In genomic region chr7:7182156-7183060, GRCh38 we compare ENCODE assay signal across 1 cellular context.
TF ChIP-seq lines count a peak whose summit lies in the region.

Gene C1GALT1 (plus strand): TSS chr7:7182544. CDS start chr7:7234320, 51,776 bp downstream.

TF ChIP-seq in K562, 482 proteins besides CTCF, POLR2A, EP300 and RAD21 (continued from another document and continues in another):
- peak; percentile 33; the same call in 1 of the 2 replicates for TF ChIP-seq ELF1 (tag; IDR thresholded peaks at IDR 0.05)
- TF ChIP-seq SUPT5H (IDR thresholded peaks at IDR 0.05), result peak; percentile 91
- TF ChIP-seq SRF (CRISPR knock-in tag; IDR thresholded peaks at IDR 0.05), result no peak
- TF ChIP-seq FOXP1 (CRISPR knock-in tag; IDR thresholded peaks at IDR 0.05), result peak; percentile 81
- TF ChIP-seq CTCFL (IDR thresholded peaks at IDR 0.05; ENCODE audit: borderline replicate concordance, insufficient read depth, low read depth, low read length, poor library complexity, severe bottlenecking), result peak; percentile 51
- TF ChIP-seq TCFL5 (CRISPR knock-in tag; conservative IDR thresholded peaks at IDR 0.05), result no peak
- TF ChIP-seq RBBP5 (IDR thresholded peaks at IDR 0.05; ENCODE audit: borderline replicate concordance, insufficient read depth, low read length, poor library complexity, severe bottlenecking), result peak; percentile 75
- no peak for TF ChIP-seq FOXK1 (CRISPR knock-in tag; IDR thresholded peaks at IDR 0.05; ENCODE audit: borderline replicate concordance)
- peak; percentile 60 for TF ChIP-seq CHD1 (IDR thresholded peaks at IDR 0.05; ENCODE audit: low read length)
- peak; percentile 42; the same call in 1 of the 2 replicates for TF ChIP-seq RNF219 (CRISPR knock-in tag; IDR thresholded peaks at IDR 0.05)
- no peak; the same call in 1 of the 2 replicates for TF ChIP-seq ZNF175 (CRISPR knock-in tag; IDR thresholded peaks at IDR 0.05; ENCODE audit: low read depth)
- peak in 1 of 2 experiments; percentile 62; a peak in 1 of 4 replicates for TF ChIP-seq FOXK2 (conservative IDR thresholded peaks at IDR 0.05 in 1 of 2, IDR thresholded peaks at IDR 0.05 in 1 of 2; ENCODE audit: low read depth in 2 of 2)
- TF ChIP-seq RFX1 (IDR thresholded peaks at IDR 0.05), result no peak
- TF ChIP-seq ZBTB49 (CRISPR knock-in tag; IDR thresholded peaks at IDR 0.05; ENCODE audit: borderline replicate concordance), result no peak
- TF ChIP-seq FOXA3 (CRISPR knock-in tag; conservative IDR thresholded peaks at IDR 0.05 in 1 of 2, IDR thresholded peaks at IDR 0.05 in 1 of 2), result no peak
- TF ChIP-seq ETV1 (tag; conservative IDR thresholded peaks at IDR 0.05; ENCODE audit: low read depth), result 0 out of 2 replicates have a peak, but pooled peaks have one; percentile 9
- TF ChIP-seq ZNF24 (IDR thresholded peaks at IDR 0.05), result 0 out of 2 replicates have a peak, but pooled peaks have one; percentile 15
- TF ChIP-seq ZFX (CRISPR knock-in tag; IDR thresholded peaks at IDR 0.05), result peak; percentile 71
- peak in 1 of 2 experiments; percentile 23; a peak in 1 of 4 replicates for TF ChIP-seq TRIM24 (IDR thresholded peaks at IDR 0.05)
- peak; percentile 51; the same call in 1 of the 2 replicates for TF ChIP-seq MBD2 (IDR thresholded peaks at IDR 0.05; ENCODE audit: borderline replicate concordance, low read depth)
- no peak for TF ChIP-seq YBX1 (IDR thresholded peaks at IDR 0.05)
- no peak for TF ChIP-seq ZNF280B (CRISPR knock-in tag; IDR thresholded peaks at IDR 0.05)
- peak; percentile 49 for TF ChIP-seq MYC (IDR thresholded peaks at IDR 0.05; ENCODE audit: low read depth, low read length)
- TF ChIP-seq MYC (CRISPR knock-in tag; IDR thresholded peaks at IDR 0.05; ENCODE audit: borderline replicate concordance, low read depth), result no peak; the same call in 1 of the 2 replicates
- no peak for TF ChIP-seq BRD4 (IDR thresholded peaks at IDR 0.05)
- no peak for TF ChIP-seq ZKSCAN3 (CRISPR knock-in tag; IDR thresholded peaks at IDR 0.05)
- peak; percentile 89 for TF ChIP-seq CTBP1 (IDR thresholded peaks at IDR 0.05; ENCODE audit: borderline replicate concordance)
- peak; percentile 33; the same call in 1 of the 2 replicates for TF ChIP-seq LCOR (CRISPR knock-in tag; IDR thresholded peaks at IDR 0.05)
- no peak for TF ChIP-seq SMAD3 (CRISPR knock-in tag; conservative IDR thresholded peaks at IDR 0.05)
- TF ChIP-seq ELF2 (CRISPR knock-in tag; IDR thresholded peaks at IDR 0.05), result no peak
- TF ChIP-seq ATF7 (IDR thresholded peaks at IDR 0.05), result peak; percentile 81
- peak; percentile 41; the same call in 1 of the 2 replicates for TF ChIP-seq ZNF263 (CRISPR knock-in tag; IDR thresholded peaks at IDR 0.05; ENCODE audit: borderline replicate concordance)
- TF ChIP-seq HOMEZ (CRISPR knock-in tag; IDR thresholded peaks at IDR 0.05), result no peak
- 0 out of 2 replicates have a peak, but pooled peaks have one; percentile 43 for TF ChIP-seq PRMT5 (CRISPR knock-in tag; IDR thresholded peaks at IDR 0.05)
- peak; percentile 48; the same call in 1 of the 2 replicates for TF ChIP-seq KLF13 (tag; IDR thresholded peaks at IDR 0.05; ENCODE audit: borderline replicate concordance, low read depth)
- TF ChIP-seq TEAD4 (IDR thresholded peaks at IDR 0.05; ENCODE audit: low read length), result peak; percentile 23; the same call in 1 of the 2 replicates
- TF ChIP-seq TEAD4 (CRISPR knock-in tag; IDR thresholded peaks at IDR 0.05; ENCODE audit: borderline replicate concordance), result no peak
- no peak for TF ChIP-seq TFAM (CRISPR knock-in tag; conservative IDR thresholded peaks at IDR 0.05)
- peak; percentile 43 for TF ChIP-seq CCNT2 (IDR thresholded peaks at IDR 0.05; ENCODE audit: borderline replicate concordance, extremely low read depth, insufficient read length, low read depth, low read length)
- TF ChIP-seq ZNF830 (CRISPR knock-in tag; IDR thresholded peaks at IDR 0.05), result no peak
- no peak for TF ChIP-seq ZNF316 (IDR thresholded peaks at IDR 0.05)
- TF ChIP-seq ZNF609 (CRISPR knock-in tag; IDR thresholded peaks at IDR 0.05; ENCODE audit: borderline replicate concordance), result 0 out of 2 replicates have a peak, but pooled peaks have one; percentile 67
- peak; percentile 95 for TF ChIP-seq CEBPB (tag; IDR thresholded peaks at IDR 0.05)
- TF ChIP-seq ZNF639 (CRISPR knock-in tag; conservative IDR thresholded peaks at IDR 0.05 in 1 of 2, IDR thresholded peaks at IDR 0.05 in 1 of 2), result 0 out of 4 replicates have a peak, but pooled peaks of 1 of the 2 experiments have one; percentile 15
- no peak for TF ChIP-seq NFE2 (IDR thresholded peaks at IDR 0.05; ENCODE audit: low read depth)
- TF ChIP-seq ZNF384 (IDR thresholded peaks at IDR 0.05; ENCODE audit: low read depth, low read length), result no peak
- peak; percentile 92 for TF ChIP-seq VEZF1 (CRISPR knock-in tag; IDR thresholded peaks at IDR 0.05)
